Comparison of ENCODE assay signal across 1 cellular context in the genomic region with DNA sequence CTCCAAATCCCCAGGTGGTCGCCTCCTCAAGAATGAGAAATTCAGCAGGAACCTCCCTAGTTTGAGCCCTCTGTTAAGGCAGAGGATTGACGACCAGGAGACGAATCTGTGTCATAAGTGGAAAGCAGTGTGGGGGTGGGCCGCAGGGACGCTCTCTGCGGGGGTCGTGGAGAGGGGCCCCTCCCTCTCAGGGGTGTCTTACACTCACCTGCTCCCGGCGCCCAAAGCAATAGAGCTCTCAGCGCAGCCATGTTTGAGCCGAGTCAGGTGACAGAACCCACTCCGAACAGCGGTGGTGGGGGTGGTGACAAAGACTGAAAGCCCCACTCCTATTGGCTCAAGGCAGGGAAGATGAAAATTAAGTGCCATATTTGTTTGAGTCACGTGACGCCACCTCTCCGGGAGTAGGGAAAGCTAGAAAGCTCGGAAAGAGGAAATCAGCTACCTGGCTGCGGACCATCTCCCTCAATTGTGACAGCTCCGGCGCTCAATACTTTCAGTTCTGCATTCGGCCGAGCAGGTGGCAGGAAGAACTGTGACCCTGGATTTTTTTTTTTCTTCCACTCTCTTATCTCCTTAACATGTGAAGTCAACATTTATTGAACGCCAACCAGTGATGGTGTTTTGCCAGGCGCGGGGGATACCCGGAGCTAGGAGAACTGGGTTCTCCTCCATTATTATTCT.
TF ChIP-seq lines count a peak whose summit lies in the region.

A gene (minus strand): TSS at position 265 of the 684 bp plus-strand sequence. CDS start 627 bp downstream, outside the sequence.

TF ChIP-seq in HepG2, 621 proteins besides CTCF, POLR2A, EP300 and RAD21 (continued from another document and continues in another):
- TF ChIP-seq HCFC1 (IDR thresholded peaks at IDR 0.05; ENCODE audit: low read depth, low read length): peak; percentile 46
- TF ChIP-seq HES4 (CRISPR knock-in tag; IDR thresholded peaks at IDR 0.05; ENCODE audit: borderline replicate concordance): no peak
- TF ChIP-seq DNMT3B (CRISPR knock-in tag; conservative IDR thresholded peaks at IDR 0.05): no peak
- TF ChIP-seq, protein P1, sequence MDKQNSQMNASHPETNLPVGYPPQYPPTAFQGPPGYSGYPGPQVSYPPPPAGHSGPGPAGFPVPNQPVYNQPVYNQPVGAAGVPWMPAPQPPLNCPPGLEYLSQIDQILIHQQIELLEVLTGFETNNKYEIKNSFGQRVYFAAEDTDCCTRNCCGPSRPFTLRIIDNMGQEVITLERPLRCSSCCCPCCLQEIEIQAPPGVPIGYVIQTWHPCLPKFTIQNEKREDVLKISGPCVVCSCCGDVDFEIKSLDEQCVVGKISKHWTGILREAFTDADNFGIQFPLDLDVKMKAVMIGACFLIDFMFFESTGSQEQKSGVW (CRISPR knock-in tag; IDR thresholded peaks at IDR 0.05; ENCODE audit: borderline replicate concordance): no peak
- no peak for TF ChIP-seq ZSCAN12 (CRISPR knock-in tag; IDR thresholded peaks at IDR 0.05)
- TF ChIP-seq MTA1 (CRISPR knock-in tag; IDR thresholded peaks at IDR 0.05; ENCODE audit: borderline replicate concordance): no peak
- TF ChIP-seq YEATS2 (CRISPR knock-in tag; IDR thresholded peaks at IDR 0.05; ENCODE audit: borderline replicate concordance): peak; percentile 82; the same call in 1 of the 2 replicates
- TF ChIP-seq NPAS2 (CRISPR knock-in tag; IDR thresholded peaks at IDR 0.05; ENCODE audit: borderline replicate concordance): no peak
- TF ChIP-seq, protein P2, sequence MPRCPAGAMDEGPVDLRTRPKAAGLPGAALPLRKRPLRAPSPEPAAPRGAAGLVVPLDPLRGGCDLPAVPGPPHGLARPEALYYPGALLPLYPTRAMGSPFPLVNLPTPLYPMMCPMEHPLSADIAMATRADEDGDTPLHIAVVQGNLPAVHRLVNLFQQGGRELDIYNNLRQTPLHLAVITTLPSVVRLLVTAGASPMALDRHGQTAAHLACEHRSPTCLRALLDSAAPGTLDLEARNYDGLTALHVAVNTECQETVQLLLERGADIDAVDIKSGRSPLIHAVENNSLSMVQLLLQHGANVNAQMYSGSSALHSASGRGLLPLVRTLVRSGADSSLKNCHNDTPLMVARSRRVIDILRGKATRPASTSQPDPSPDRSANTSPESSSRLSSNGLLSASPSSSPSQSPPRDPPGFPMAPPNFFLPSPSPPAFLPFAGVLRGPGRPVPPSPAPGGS (CRISPR knock-in tag; IDR thresholded peaks at IDR 0.05): no peak
- TF ChIP-seq GABPB1 (CRISPR knock-in tag; IDR thresholded peaks at IDR 0.05): peak; percentile 63
- TF ChIP-seq, protein P3, sequence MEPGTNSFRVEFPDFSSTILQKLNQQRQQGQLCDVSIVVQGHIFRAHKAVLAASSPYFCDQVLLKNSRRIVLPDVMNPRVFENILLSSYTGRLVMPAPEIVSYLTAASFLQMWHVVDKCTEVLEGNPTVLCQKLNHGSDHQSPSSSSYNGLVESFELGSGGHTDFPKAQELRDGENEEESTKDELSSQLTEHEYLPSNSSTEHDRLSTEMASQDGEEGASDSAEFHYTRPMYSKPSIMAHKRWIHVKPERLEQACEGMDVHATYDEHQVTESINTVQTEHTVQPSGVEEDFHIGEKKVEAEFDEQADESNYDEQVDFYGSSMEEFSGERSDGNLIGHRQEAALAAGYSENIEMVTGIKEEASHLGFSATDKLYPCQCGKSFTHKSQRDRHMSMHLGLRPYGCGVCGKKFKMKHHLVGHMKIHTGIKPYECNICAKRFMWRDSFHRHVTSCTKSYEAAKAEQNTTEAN (CRISPR knock-in tag; conservative IDR thresholded peaks at IDR 0.05): no peak; the same call in 1 of the 2 replicates
- TF ChIP-seq ZNF772 (CRISPR knock-in tag; IDR thresholded peaks at IDR 0.05): no peak
- TF ChIP-seq ZNF75D (CRISPR knock-in tag; IDR thresholded peaks at IDR 0.05; ENCODE audit: borderline replicate concordance): no peak
- 0 out of 2 replicates have a peak, but pooled peaks have one; percentile 30 for TF ChIP-seq BCL6 (CRISPR knock-in tag; IDR thresholded peaks at IDR 0.05)
- TF ChIP-seq, protein P4, sequence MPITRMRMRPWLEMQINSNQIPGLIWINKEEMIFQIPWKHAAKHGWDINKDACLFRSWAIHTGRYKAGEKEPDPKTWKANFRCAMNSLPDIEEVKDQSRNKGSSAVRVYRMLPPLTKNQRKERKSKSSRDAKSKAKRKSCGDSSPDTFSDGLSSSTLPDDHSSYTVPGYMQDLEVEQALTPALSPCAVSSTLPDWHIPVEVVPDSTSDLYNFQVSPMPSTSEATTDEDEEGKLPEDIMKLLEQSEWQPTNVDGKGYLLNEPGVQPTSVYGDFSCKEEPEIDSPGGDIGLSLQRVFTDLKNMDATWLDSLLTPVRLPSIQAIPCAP (CRISPR knock-in tag; IDR thresholded peaks at IDR 0.05; ENCODE audit: low read depth): no peak
- TF ChIP-seq, protein P5, sequence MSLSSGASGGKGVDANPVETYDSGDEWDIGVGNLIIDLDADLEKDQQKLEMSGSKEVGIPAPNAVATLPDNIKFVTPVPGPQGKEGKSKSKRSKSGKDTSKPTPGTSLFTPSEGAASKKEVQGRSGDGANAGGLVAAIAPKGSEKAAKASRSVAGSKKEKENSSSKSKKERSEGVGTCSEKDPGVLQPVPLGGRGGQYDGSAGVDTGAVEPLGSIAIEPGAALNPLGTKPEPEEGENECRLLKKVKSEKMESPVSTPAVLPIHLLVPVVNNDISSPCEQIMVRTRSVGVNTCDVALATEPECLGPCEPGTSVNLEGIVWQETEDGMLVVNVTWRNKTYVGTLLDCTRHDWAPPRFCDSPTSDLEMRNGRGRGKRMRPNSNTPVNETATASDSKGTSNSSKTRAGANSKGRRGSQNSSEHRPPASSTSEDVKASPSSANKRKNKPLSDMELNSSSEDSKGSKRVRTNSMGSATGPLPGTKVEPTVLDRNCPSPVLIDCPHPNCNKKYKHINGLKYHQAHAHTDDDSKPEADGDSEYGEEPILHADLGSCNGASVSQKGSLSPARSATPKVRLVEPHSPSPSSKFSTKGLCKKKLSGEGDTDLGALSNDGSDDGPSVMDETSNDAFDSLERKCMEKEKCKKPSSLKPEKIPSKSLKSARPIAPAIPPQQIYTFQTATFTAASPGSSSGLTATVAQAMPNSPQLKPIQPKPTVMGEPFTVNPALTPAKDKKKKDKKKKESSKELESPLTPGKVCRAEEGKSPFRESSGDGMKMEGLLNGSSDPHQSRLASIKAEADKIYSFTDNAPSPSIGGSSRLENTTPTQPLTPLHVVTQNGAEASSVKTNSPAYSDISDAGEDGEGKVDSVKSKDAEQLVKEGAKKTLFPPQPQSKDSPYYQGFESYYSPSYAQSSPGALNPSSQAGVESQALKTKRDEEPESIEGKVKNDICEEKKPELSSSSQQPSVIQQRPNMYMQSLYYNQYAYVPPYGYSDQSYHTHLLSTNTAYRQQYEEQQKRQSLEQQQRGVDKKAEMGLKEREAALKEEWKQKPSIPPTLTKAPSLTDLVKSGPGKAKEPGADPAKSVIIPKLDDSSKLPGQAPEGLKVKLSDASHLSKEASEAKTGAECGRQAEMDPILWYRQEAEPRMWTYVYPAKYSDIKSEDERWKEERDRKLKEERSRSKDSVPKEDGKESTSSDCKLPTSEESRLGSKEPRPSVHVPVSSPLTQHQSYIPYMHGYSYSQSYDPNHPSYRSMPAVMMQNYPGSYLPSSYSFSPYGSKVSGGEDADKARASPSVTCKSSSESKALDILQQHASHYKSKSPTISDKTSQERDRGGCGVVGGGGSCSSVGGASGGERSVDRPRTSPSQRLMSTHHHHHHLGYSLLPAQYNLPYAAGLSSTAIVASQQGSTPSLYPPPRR (CRISPR knock-in tag; IDR thresholded peaks at IDR 0.05; ENCODE audit: borderline replicate concordance): no peak
- no peak for TF ChIP-seq MLLT10 (CRISPR knock-in tag; IDR thresholded peaks at IDR 0.05)
- TF ChIP-seq MAZ (IDR thresholded peaks at IDR 0.05; ENCODE audit: borderline replicate concordance, low read depth, low read length): peak; percentile 54; the same call in 1 of the 2 replicates
- peak; percentile 39; the same call in 1 of the 2 replicates for TF ChIP-seq MAZ (CRISPR knock-in tag; IDR thresholded peaks at IDR 0.05; ENCODE audit: low read depth)
- TF ChIP-seq KAT8 (CRISPR knock-in tag; IDR thresholded peaks at IDR 0.05): peak; percentile 98
- TF ChIP-seq, protein P6, sequence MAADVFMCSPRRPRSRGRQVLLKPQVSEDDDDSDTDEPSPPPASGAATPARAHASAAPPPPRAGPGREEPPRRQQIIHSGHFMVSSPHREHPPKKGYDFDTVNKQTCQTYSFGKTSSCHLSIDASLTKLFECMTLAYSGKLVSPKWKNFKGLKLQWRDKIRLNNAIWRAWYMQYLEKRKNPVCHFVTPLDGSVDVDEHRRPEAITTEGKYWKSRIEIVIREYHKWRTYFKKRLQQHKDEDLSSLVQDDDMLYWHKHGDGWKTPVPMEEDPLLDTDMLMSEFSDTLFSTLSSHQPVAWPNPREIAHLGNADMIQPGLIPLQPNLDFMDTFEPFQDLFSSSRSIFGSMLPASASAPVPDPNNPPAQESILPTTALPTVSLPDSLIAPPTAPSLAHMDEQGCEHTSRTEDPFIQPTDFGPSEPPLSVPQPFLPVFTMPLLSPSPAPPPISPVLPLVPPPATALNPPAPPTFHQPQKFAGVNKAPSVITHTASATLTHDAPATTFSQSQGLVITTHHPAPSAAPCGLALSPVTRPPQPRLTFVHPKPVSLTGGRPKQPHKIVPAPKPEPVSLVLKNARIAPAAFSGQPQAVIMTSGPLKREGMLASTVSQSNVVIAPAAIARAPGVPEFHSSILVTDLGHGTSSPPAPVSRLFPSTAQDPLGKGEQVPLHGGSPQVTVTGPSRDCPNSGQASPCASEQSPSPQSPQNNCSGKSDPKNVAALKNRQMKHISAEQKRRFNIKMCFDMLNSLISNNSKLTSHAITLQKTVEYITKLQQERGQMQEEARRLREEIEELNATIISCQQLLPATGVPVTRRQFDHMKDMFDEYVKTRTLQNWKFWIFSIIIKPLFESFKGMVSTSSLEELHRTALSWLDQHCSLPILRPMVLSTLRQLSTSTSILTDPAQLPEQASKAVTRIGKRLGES (CRISPR knock-in tag; IDR thresholded peaks at IDR 0.05; ENCODE audit: borderline replicate concordance): 0 out of 2 replicates have a peak, but pooled peaks have one; percentile 26
- TF ChIP-seq, protein P7, sequence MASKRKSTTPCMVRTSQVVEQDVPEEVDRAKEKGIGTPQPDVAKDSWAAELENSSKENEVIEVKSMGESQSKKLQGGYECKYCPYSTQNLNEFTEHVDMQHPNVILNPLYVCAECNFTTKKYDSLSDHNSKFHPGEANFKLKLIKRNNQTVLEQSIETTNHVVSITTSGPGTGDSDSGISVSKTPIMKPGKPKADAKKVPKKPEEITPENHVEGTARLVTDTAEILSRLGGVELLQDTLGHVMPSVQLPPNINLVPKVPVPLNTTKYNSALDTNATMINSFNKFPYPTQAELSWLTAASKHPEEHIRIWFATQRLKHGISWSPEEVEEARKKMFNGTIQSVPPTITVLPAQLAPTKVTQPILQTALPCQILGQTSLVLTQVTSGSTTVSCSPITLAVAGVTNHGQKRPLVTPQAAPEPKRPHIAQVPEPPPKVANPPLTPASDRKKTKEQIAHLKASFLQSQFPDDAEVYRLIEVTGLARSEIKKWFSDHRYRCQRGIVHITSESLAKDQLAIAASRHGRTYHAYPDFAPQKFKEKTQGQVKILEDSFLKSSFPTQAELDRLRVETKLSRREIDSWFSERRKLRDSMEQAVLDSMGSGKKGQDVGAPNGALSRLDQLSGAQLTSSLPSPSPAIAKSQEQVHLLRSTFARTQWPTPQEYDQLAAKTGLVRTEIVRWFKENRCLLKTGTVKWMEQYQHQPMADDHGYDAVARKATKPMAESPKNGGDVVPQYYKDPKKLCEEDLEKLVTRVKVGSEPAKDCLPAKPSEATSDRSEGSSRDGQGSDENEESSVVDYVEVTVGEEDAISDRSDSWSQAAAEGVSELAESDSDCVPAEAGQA (IDR thresholded peaks at IDR 0.05; ENCODE audit: low read depth): peak; percentile 66; the same call in 1 of the 2 replicates
- TF ChIP-seq, protein P7 (CRISPR knock-in tag; IDR thresholded peaks at IDR 0.05; ENCODE audit: borderline replicate concordance): no peak
- peak; percentile 91 for TF ChIP-seq MEF2D (CRISPR knock-in tag; IDR thresholded peaks at IDR 0.05)
- TF ChIP-seq KLF11 (CRISPR knock-in tag; IDR thresholded peaks at IDR 0.05): 0 out of 2 replicates have a peak, but pooled peaks have one; percentile 18
- TF ChIP-seq THYN1 (CRISPR knock-in tag; IDR thresholded peaks at IDR 0.05; ENCODE audit: borderline replicate concordance, low read depth): no peak
- TF ChIP-seq NR2F6 (IDR thresholded peaks at IDR 0.05): 0 out of 2 replicates have a peak, but pooled peaks have one; percentile 16
- TF ChIP-seq NR2F6 (CRISPR knock-in tag; IDR thresholded peaks at IDR 0.05): peak; percentile 24; the same call in 1 of the 2 replicates
- TF ChIP-seq SRF (IDR thresholded peaks at IDR 0.05; ENCODE audit: low read depth, low read length): peak; percentile 85; the same call in 1 of the 2 replicates
- TF ChIP-seq, protein P8, sequence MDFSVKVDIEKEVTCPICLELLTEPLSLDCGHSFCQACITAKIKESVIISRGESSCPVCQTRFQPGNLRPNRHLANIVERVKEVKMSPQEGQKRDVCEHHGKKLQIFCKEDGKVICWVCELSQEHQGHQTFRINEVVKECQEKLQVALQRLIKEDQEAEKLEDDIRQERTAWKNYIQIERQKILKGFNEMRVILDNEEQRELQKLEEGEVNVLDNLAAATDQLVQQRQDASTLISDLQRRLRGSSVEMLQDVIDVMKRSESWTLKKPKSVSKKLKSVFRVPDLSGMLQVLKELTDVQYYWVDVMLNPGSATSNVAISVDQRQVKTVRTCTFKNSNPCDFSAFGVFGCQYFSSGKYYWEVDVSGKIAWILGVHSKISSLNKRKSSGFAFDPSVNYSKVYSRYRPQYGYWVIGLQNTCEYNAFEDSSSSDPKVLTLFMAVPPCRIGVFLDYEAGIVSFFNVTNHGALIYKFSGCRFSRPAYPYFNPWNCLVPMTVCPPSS (IDR thresholded peaks at IDR 0.05): no peak
- TF ChIP-seq, protein P9, sequence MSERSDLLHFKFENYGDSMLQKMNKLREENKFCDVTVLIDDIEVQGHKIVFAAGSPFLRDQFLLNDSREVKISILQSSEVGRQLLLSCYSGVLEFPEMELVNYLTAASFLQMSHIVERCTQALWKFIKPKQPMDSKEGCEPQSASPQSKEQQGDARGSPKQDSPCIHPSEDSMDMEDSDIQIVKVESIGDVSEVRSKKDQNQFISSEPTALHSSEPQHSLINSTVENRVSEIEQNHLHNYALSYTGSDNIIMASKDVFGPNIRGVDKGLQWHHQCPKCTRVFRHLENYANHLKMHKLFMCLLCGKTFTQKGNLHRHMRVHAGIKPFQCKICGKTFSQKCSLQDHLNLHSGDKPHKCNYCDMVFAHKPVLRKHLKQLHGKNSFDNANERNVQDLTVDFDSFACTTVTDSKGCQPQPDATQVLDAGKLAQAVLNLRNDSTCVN (CRISPR knock-in tag; IDR thresholded peaks at IDR 0.05; ENCODE audit: borderline replicate concordance): peak; percentile 60
